Comparison of ENCODE assay signal across 1 cellular context in genomic region chr2:65636024-65636423, GRCh38.
TF ChIP-seq lines count a peak whose summit lies in the region.

No MANE protein-coding gene starts in this region.

TF ChIP-seq in HepG2, 621 proteins besides CTCF, POLR2A, EP300 and RAD21 (continued from another document):
- TF ChIP-seq KDM2A (CRISPR knock-in tag; IDR thresholded peaks at IDR 0.05; ENCODE audit: borderline replicate concordance, low read depth): no peak
